ENCODE assay signal across 8 cellular contexts in genomic region chr6:26175428-26176181, GRCh38.
DNase-seq lines count a peak whose midpoint lies in the region; ATAC-seq, FAIRE-seq and TF ChIP-seq lines count a peak whose summit lies in the region.

No MANE protein-coding gene starts in this region.

- CTCF ChIA-PET in GM10248 (lab: Yijun Ruan, JAX) = interaction anchor here (0.6 to 2.4 kb wide), 14 partner anchors 9 to 420 kb away, joined by 3 to 11 read pairs (median 4); a partner anchor contains a TSS

- H3K9me3 ChIP-seq in small intestine (ENCODE audit: control insufficient read depth, low read depth) = no peaks in the 10 kb centered on the region

- no peak for ATAC-seq in activated T-cell treated with anti-CD3 and anti-CD28 coated beads, Interleukin-2, amount 50 U/mL, for 4 hours
- ATAC-seq in HG02840 (IDR thresholded peaks at IDR 0.05; ENCODE audit: low FRiP score, unreplicated experiment) (no peak), GM19452 (IDR thresholded peaks at IDR 0.05; ENCODE audit: unreplicated experiment) (no peak)

- H3K27ac ChIP-seq in small intestine (ENCODE audit: low read depth in 1 of 2, low read length in 1 of 2) = no peak overlapping the region

- peak; percentile 68 for TF ChIP-seq CTCF in AG09309 (IDR thresholded peaks at IDR 0.05; ENCODE audit: control insufficient read depth, insufficient read depth, low read depth, low read length, missing control alignments)
- peak; percentile 59 for TF ChIP-seq CTCF in GM10248 (IDR thresholded peaks at IDR 0.05; ENCODE audit: control extremely low read depth, extremely low read depth, low read depth, missing control alignments)

- no peaks in the 10 kb centered on the region for H3K36me3 ChIP-seq in small intestine (ENCODE audit: control insufficient read depth in 2 of 2, insufficient read depth in 2 of 2, low read length in 2 of 2)

- H3K4me3 Mint-ChIP-seq in activated T-cell treated with anti-CD3 and anti-CD28 coated beads, Interleukin-2, amount 50 U/mL, for 4 hours = no peak overlapping the region

- no peak overlapping the region for H3K4me3 ChIP-seq in AG09309 (ENCODE audit: control insufficient read depth, low read depth, low read length)
- H3K4me3 ChIP-seq in small intestine (ENCODE audit: low read depth in 1 of 2, low read length in 2 of 2) = no peak overlapping the region

- no peak for FAIRE-seq in small intestine (lab: Jason Lieb, UNC)

- H3K27me3 ChIP-seq in small intestine (ENCODE audit: control insufficient read depth in 2 of 2, insufficient read depth in 2 of 2, low read length in 2 of 2) = no peaks in the 10 kb centered on the region

- H3K4me1 Mint-ChIP-seq in activated T-cell treated with anti-CD3 and anti-CD28 coated beads, Interleukin-2, amount 50 U/mL, for 4 hours (ENCODE audit: low read depth) = peaks cover 29% of the 10 kb centered on the region

- WGBS in small intestine, 3 donors = 56 to 60% (median 58%) methylated on average over 5 of the region's 5 CpGs

- H3K9me3 Mint-ChIP-seq in activated T-cell treated with anti-CD3 and anti-CD28 coated beads, Interleukin-2, amount 50 U/mL, for 4 hours = no peaks in the 10 kb centered on the region

- peaks cover 0 to 3% of the 10 kb centered on the region in 2 donors for H3K4me1 ChIP-seq in small intestine (ENCODE audit: control insufficient read depth in 2 of 2, insufficient read depth in 1 of 2, low read depth in 1 of 2, low read length in 1 of 2)

- no peaks in the 10 kb centered on the region for H3K36me3 Mint-ChIP-seq in activated T-cell treated with anti-CD3 and anti-CD28 coated beads, Interleukin-2, amount 50 U/mL, for 4 hours (ENCODE audit: insufficient read depth)

- no peak for DNase-seq in AG09309 (ENCODE audit: low read depth)
- DNase-seq in GM10248 (ENCODE audit: extremely low spot score) = peak; percentile 59
- DNase-seq in NCI-H524 treated with DMSO at 0.1 percent for 48 hours (lab: John Stamatoyannopoulos, UW) = peak; percentile 46
- DNase-seq in activated T-cell treated with anti-CD3 and anti-CD28 coated beads, Interleukin-2, amount 50 U/mL, for 4 hours = peak; percentile 42
- peak; percentile 77 for DNase-seq in foreskin melanocyte
- peak; percentile 79 for DNase-seq in small intestine

- POLR2A ChIA-PET in GM10248 (lab: Yijun Ruan, JAX) = interaction anchor here (0.7 to 1.3 kb wide), 3 partner anchors 19 to 59 kb away, joined by 3 to 4 read pairs (median 4); a partner anchor contains a TSS

- no peaks in the 10 kb centered on the region for H3K27me3 Mint-ChIP-seq in activated T-cell treated with anti-CD3 and anti-CD28 coated beads, Interleukin-2, amount 50 U/mL, for 4 hours (ENCODE audit: low read depth)
